1 cellular context compared by ENCODE assay signal in the genomic region with DNA sequence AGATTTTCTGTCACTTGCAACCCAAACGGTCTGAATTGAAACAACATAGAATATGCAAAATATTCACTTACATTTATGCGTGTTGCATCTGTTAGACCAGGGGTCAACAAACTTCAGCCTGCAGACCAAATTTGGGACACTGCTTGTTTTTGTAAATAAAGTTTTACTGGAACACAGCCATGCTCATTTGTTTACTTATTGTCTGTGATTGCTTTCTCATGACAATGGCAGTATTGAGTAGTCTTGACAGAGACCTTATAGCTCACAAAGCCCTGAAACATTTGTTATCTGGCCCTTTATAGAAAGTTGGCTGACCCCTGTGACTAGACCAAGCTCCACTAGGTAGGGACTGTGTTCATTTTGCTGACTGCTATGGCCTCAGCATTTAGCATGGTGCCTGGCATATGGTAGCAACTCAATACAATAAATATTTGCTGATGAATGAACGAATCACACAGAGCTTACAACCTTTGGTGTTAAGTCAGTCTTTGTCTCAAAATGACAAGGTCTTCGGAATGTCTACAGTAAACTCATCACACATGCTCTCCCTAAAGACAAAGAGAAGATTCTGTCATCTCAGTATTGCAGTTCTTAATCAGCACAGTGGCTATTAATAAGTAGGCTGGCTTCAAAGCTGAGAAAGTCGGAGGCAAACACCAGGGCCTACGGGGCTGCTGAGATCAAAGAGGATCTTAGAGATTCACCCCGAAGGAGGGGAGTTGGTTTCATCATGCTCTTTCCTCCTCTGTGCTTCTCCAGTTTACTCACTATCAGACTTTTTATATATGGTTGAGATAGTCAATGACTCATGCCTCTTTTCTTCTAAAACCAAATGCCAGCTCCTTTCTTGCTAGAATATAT.
TF ChIP-seq lines count a peak whose summit lies in the region.

No MANE protein-coding gene starts in this region.

TF ChIP-seq in GM12878, 131 proteins besides CTCF, POLR2A, EP300 and RAD21 (continued from another document and continues in another):
- TF ChIP-seq, protein P1, sequence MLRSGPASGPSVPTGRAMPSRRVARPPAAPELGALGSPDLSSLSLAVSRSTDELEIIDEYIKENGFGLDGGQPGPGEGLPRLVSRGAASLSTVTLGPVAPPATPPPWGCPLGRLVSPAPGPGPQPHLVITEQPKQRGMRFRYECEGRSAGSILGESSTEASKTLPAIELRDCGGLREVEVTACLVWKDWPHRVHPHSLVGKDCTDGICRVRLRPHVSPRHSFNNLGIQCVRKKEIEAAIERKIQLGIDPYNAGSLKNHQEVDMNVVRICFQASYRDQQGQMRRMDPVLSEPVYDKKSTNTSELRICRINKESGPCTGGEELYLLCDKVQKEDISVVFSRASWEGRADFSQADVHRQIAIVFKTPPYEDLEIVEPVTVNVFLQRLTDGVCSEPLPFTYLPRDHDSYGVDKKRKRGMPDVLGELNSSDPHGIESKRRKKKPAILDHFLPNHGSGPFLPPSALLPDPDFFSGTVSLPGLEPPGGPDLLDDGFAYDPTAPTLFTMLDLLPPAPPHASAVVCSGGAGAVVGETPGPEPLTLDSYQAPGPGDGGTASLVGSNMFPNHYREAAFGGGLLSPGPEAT (IDR thresholded peaks at IDR 0.05; ENCODE audit: low read depth): no peak
- TF ChIP-seq SMAD1 (IDR thresholded peaks at IDR 0.05; ENCODE audit: low read depth, partially characterized antibody) (no peak), NR2C2 (IDR thresholded peaks at IDR 0.05; ENCODE audit: borderline replicate concordance, control insufficient read depth, insufficient read length, low read depth) (no peak), EGR1 (IDR thresholded peaks at IDR 0.05; ENCODE audit: borderline replicate concordance in 1 of 2, low read depth in 2 of 2, low read length in 2 of 2) (no peak), STAT3 (IDR thresholded peaks at IDR 0.05; ENCODE audit: low read depth, low read length) (no peak), HDGF (IDR thresholded peaks at IDR 0.05) (no peak), ZZZ3 (IDR thresholded peaks at IDR 0.05; ENCODE audit: control insufficient read depth, insufficient read length, low read depth) (no peak), SUZ12 (IDR thresholded peaks at IDR 0.05; ENCODE audit: unreplicated experiment) (no peak), NR2C1 (IDR thresholded peaks at IDR 0.05) (no peak), ZNF622 (IDR thresholded peaks at IDR 0.05) (no peak), POLR2AphosphoS2 (IDR thresholded peaks at IDR 0.05; ENCODE audit: low read depth, low read length) (no peak), TAF1 (IDR thresholded peaks at IDR 0.05; ENCODE audit: borderline replicate concordance, low read depth, low read length) (no peak), RAD51 (IDR thresholded peaks at IDR 0.05) (no peak), GATAD2B (conservative IDR thresholded peaks at IDR 0.05; ENCODE audit: low read depth) (no peak), MYB (IDR thresholded peaks at IDR 0.05; ENCODE audit: borderline replicate concordance, low read depth, low read length) (no peak), MEF2A (IDR thresholded peaks at IDR 0.05; ENCODE audit: insufficient read depth, low read depth, low read length) (peak; percentile 94), BMI1 (IDR thresholded peaks at IDR 0.05; ENCODE audit: borderline replicate concordance) (no peak), SPI1 (IDR thresholded peaks at IDR 0.05; ENCODE audit: borderline replicate concordance, insufficient read depth, low read depth, low read length) (no peak), IKZF2 (IDR thresholded peaks at IDR 0.05) (no peak), RELA (IDR thresholded peaks at IDR 0.05; ENCODE audit: borderline replicate concordance, partially characterized antibody) (no peak), GABPA (IDR thresholded peaks at IDR 0.05; ENCODE audit: low read depth) (peak; percentile 57; the same call in 1 of the 2 replicates), MXI1 (IDR thresholded peaks at IDR 0.05; ENCODE audit: low read depth, low read length) (0 out of 2 replicates have a peak, but pooled peaks have one; percentile 18), YBX1 (IDR thresholded peaks at IDR 0.05) (no peak), RFX5 (IDR thresholded peaks at IDR 0.05; ENCODE audit: low read depth, low read length) (no peak), KDM1A (IDR thresholded peaks at IDR 0.05; ENCODE audit: borderline replicate concordance) (no peak), SUPT20H (IDR thresholded peaks at IDR 0.05; ENCODE audit: borderline replicate concordance, control insufficient read depth, low read depth, low read length) (no peak), SIX5 (IDR thresholded peaks at IDR 0.05; ENCODE audit: low read depth, low read length, severe bottlenecking) (no peak), SP1 (IDR thresholded peaks at IDR 0.05; ENCODE audit: low read depth, low read length) (peak; percentile 38), STAT1 (conservative IDR thresholded peaks at IDR 0.05) (no peak), KLF5 (IDR thresholded peaks at IDR 0.05; ENCODE audit: partially characterized antibody) (no peak), POU2F2 (IDR thresholded peaks at IDR 0.05; ENCODE audit: borderline replicate concordance, low read depth, low read length) (no peak), ZNF274 (IDR thresholded peaks at IDR 0.05; ENCODE audit: insufficient read depth, insufficient read length) (no peak), CBX3 (IDR thresholded peaks at IDR 0.05; ENCODE audit: borderline replicate concordance, low read depth) (no peak), TARDBP (IDR thresholded peaks at IDR 0.05; ENCODE audit: borderline replicate concordance) (no peak)
- TF ChIP-seq, protein P2, sequence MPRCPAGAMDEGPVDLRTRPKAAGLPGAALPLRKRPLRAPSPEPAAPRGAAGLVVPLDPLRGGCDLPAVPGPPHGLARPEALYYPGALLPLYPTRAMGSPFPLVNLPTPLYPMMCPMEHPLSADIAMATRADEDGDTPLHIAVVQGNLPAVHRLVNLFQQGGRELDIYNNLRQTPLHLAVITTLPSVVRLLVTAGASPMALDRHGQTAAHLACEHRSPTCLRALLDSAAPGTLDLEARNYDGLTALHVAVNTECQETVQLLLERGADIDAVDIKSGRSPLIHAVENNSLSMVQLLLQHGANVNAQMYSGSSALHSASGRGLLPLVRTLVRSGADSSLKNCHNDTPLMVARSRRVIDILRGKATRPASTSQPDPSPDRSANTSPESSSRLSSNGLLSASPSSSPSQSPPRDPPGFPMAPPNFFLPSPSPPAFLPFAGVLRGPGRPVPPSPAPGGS (IDR thresholded peaks at IDR 0.05; ENCODE audit: borderline replicate concordance, insufficient read depth, low read depth, low read length, poor library complexity, severe bottlenecking): peak; percentile 35
- TF ChIP-seq, protein P3, sequence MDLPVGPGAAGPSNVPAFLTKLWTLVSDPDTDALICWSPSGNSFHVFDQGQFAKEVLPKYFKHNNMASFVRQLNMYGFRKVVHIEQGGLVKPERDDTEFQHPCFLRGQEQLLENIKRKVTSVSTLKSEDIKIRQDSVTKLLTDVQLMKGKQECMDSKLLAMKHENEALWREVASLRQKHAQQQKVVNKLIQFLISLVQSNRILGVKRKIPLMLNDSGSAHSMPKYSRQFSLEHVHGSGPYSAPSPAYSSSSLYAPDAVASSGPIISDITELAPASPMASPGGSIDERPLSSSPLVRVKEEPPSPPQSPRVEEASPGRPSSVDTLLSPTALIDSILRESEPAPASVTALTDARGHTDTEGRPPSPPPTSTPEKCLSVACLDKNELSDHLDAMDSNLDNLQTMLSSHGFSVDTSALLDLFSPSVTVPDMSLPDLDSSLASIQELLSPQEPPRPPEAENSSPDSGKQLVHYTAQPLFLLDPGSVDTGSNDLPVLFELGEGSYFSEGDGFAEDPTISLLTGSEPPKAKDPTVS (IDR thresholded peaks at IDR 0.05; ENCODE audit: low read depth, low read length): no peak
- TF ChIP-seq, protein P4, sequence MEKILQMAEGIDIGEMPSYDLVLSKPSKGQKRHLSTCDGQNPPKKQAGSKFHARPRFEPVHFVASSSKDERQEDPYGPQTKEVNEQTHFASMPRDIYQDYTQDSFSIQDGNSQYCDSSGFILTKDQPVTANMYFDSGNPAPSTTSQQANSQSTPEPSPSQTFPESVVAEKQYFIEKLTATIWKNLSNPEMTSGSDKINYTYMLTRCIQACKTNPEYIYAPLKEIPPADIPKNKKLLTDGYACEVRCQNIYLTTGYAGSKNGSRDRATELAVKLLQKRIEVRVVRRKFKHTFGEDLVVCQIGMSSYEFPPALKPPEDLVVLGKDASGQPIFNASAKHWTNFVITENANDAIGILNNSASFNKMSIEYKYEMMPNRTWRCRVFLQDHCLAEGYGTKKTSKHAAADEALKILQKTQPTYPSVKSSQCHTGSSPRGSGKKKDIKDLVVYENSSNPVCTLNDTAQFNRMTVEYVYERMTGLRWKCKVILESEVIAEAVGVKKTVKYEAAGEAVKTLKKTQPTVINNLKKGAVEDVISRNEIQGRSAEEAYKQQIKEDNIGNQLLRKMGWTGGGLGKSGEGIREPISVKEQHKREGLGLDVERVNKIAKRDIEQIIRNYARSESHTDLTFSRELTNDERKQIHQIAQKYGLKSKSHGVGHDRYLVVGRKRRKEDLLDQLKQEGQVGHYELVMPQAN (conservative IDR thresholded peaks at IDR 0.05): no peak
- TF ChIP-seq, protein P5, sequence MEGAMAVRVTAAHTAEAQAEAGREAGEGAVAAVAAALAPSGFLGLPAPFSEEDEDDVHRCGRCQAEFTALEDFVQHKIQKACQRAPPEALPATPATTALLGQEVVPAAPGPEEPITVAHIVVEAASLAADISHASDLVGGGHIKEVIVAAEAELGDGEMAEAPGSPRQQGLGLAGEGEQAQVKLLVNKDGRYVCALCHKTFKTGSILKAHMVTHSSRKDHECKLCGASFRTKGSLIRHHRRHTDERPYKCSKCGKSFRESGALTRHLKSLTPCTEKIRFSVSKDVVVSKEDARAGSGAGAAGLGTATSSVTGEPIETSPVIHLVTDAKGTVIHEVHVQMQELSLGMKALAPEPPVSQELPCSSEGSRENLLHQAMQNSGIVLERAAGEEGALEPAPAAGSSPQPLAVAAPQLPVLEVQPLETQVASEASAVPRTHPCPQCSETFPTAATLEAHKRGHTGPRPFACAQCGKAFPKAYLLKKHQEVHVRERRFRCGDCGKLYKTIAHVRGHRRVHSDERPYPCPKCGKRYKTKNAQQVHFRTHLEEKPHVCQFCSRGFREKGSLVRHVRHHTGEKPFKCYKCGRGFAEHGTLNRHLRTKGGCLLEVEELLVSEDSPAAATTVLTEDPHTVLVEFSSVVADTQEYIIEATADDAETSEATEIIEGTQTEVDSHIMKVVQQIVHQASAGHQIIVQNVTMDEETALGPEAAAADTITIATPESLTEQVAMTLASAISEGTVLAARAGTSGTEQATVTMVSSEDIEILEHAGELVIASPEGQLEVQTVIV (IDR thresholded peaks at IDR 0.05; ENCODE audit: borderline replicate concordance, partially characterized antibody): no peak
- TF ChIP-seq, protein P6, sequence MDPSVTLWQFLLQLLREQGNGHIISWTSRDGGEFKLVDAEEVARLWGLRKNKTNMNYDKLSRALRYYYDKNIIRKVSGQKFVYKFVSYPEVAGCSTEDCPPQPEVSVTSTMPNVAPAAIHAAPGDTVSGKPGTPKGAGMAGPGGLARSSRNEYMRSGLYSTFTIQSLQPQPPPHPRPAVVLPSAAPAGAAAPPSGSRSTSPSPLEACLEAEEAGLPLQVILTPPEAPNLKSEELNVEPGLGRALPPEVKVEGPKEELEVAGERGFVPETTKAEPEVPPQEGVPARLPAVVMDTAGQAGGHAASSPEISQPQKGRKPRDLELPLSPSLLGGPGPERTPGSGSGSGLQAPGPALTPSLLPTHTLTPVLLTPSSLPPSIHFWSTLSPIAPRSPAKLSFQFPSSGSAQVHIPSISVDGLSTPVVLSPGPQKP (IDR thresholded peaks at IDR 0.05; ENCODE audit: low read depth, low read length): no peak
- TF ChIP-seq, protein P7, sequence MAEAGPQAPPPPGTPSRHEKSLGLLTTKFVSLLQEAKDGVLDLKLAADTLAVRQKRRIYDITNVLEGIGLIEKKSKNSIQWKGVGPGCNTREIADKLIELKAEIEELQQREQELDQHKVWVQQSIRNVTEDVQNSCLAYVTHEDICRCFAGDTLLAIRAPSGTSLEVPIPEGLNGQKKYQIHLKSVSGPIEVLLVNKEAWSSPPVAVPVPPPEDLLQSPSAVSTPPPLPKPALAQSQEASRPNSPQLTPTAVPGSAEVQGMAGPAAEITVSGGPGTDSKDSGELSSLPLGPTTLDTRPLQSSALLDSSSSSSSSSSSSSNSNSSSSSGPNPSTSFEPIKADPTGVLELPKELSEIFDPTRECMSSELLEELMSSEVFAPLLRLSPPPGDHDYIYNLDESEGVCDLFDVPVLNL (IDR thresholded peaks at IDR 0.05; ENCODE audit: low read depth, low read length): no peak
- TF ChIP-seq, protein P8, sequence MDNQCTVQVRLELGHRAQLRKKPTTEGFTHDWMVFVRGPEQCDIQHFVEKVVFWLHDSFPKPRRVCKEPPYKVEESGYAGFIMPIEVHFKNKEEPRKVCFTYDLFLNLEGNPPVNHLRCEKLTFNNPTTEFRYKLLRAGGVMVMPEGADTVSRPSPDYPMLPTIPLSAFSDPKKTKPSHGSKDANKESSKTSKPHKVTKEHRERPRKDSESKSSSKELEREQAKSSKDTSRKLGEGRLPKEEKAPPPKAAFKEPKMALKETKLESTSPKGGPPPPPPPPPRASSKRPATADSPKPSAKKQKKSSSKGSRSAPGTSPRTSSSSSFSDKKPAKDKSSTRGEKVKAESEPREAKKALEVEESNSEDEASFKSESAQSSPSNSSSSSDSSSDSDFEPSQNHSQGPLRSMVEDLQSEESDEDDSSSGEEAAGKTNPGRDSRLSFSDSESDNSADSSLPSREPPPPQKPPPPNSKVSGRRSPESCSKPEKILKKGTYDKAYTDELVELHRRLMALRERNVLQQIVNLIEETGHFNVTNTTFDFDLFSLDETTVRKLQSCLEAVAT (IDR thresholded peaks at IDR 0.05): no peak
- TF ChIP-seq, protein P9, sequence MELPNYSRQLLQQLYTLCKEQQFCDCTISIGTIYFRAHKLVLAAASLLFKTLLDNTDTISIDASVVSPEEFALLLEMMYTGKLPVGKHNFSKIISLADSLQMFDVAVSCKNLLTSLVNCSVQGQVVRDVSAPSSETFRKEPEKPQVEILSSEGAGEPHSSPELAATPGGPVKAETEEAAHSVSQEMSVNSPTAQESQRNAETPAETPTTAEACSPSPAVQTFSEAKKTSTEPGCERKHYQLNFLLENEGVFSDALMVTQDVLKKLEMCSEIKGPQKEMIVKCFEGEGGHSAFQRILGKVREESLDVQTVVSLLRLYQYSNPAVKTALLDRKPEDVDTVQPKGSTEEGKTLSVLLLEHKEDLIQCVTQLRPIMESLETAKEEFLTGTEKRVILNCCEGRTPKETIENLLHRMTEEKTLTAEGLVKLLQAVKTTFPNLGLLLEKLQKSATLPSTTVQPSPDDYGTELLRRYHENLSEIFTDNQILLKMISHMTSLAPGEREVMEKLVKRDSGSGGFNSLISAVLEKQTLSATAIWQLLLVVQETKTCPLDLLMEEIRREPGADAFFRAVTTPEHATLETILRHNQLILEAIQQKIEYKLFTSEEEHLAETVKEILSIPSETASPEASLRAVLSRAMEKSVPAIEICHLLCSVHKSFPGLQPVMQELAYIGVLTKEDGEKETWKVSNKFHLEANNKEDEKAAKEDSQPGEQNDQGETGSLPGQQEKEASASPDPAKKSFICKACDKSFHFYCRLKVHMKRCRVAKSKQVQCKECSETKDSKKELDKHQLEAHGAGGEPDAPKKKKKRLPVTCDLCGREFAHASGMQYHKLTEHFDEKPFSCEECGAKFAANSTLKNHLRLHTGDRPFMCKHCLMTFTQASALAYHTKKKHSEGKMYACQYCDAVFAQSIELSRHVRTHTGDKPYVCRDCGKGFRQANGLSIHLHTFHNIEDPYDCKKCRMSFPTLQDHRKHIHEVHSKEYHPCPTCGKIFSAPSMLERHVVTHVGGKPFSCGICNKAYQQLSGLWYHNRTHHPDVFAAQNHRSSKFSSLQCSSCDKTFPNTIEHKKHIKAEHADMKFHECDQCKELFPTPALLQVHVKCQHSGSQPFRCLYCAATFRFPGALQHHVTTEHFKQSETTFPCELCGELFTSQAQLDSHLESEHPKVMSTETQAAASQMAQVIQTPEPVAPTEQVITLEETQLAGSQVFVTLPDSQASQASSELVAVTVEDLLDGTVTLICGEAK (IDR thresholded peaks at IDR 0.05; ENCODE audit: borderline replicate concordance): peak; percentile 47; the same call in 1 of the 2 replicates
